10 cellular contexts compared by ENCODE assay signal in the genomic region with DNA sequence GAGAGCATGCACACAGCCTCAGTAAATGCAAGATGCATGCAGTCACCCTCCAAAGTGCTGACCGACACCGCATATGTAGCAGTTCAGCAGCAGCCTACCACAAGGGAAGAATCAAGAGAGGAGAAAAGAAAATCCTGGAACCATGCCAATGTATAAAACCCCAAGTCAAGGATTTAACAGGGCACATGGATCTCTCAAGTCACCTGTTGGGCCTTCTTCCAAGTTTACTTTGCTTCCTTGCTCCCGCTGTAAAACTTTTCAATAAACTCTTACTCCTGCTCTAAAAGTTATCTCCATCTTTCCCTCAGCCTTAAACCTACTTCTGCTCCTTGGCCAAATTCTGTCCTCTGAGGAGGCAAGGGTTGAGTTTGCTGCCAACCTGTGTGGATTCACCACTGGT.
"Had no signal": no experiment of that assay in that cellular context is flagged by ENCODE, and none has a peak within 500 bp of the region (broad histone marks: within the 10 kb centered on the region; RNA-seq: fewer than 3 reads in every experiment).

No MANE protein-coding gene starts in this region.

- H3K9me3 ChIP-seq: HAP-1 had no signal

- H3K27ac ChIP-seq: GM23248 had no signal

- FAIRE-seq: H54 had no signal

- H3K36me3 ChIP-seq: HAP-1 had no signal

- H3K4me2 ChIP-seq: GM23338 had no signal

- H3K4me3 Mint-ChIP-seq: GM23338, H9, HFFc6 had no signal

- H3K27ac Mint-ChIP-seq: GM23338, HFFc6 had no signal

- H2AFZ ChIP-seq: GM23248, GM23338 had no signal

- H3K9ac ChIP-seq: GM23248 had no signal

- DNase-seq: GM23248, GOT3, H7, H9, HCEC 1CT, HFFc6 had no signal

- ATAC-seq: GM23338, HCT116 had no signal

- H3K4me3 ChIP-seq: GM23248, GM23338, HAP-1 had no signal

- H3K9me3 Mint-ChIP-seq: GM23338, H9 had no signal

- H3K4me1 ChIP-seq: HAP-1 had no signal
